ENCODE assay signal across 8 cellular contexts in the genomic region with DNA sequence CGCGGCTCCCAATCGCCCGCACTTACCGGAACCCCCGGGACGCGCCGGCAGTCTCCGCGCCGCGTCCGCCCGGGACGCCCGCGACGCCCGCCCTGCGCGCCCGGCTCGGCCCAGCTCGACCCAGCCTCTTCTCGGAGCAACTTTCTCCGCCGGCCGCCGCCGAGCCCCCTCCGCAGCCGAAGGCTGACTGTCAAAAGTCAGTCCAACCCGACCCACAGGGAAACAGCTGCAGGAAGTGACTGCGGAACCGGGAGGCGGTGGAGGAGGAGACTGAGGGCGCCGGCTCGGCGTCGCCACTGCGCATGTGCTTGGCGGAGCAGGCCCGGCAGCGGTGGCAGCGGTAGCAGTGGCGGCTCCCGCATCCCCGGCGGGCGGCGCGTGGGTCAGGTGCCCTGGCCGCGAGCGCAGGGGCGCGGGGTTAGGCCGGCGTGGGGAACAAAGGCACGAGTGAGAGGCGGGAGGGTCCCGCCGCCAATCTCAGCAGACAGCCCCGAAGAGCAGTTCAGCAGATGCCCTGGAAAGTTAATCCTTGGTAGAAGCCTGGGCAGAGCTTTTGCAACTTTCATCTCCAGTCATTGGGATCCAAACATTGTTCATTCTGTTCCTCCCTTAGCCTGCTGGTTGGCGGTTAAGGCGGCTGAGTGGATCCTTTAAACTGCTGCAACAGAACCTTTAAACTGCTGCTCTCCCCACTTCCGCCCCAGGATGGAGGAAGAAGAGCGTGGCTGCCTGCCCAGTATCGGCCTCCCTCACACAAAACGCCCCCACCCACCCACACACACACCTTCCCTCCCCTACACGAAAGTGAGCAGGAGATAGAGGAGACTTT. TPM values are rescaled to one million over a fixed set of nuclear protein-coding genes. Genes with fewer than 3 reads are reported as not detected.
A peak's percentile ranks its signal among the peaks of the same experiment; 100 is the strongest.
DNase-seq lines count a peak whose midpoint lies in the region; ATAC-seq and TF ChIP-seq lines count a peak whose summit lies in the region.

A gene with protein sequence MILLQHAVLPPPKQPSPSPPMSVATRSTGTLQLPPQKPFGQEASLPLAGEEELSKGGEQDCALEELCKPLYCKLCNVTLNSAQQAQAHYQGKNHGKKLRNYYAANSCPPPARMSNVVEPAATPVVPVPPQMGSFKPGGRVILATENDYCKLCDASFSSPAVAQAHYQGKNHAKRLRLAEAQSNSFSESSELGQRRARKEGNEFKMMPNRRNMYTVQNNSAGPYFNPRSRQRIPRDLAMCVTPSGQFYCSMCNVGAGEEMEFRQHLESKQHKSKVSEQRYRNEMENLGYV (minus strand): TSS at position 241 of the 829 bp plus-strand sequence. CDS start 4,057 bp downstream, outside the sequence.

- intact Hi-C loops in activated CD8-positive, alpha-beta T cell treated with anti-CD3 and anti-CD28 coated beads for 36 hours (cut with micrococcal nuclease), result loop anchor here (2.0 kb wide), 2 partner anchors 57 to 75 kb away; no protein-coding TSS in a partner anchor

- peak within 1 kb of the TSS; percentile 93 for H3K27ac Mint-ChIP-seq in activated CD8-positive, alpha-beta T cell treated with anti-CD3 and anti-CD28 coated beads for 36 hours

- H3K4me1 Mint-ChIP-seq in activated CD8-positive, alpha-beta T cell treated with anti-CD3 and anti-CD28 coated beads for 36 hours (ENCODE audit: low read depth), result peaks cover 20% of the 10 kb centered on the region

- H3K27me3 Mint-ChIP-seq in activated CD8-positive, alpha-beta T cell treated with anti-CD3 and anti-CD28 coated beads for 36 hours, result no peaks in the 10 kb centered on the region

- ATAC-seq in GM19397 (IDR thresholded peaks at IDR 0.05; ENCODE audit: unreplicated experiment) (peak; percentile 79), HG03565 (IDR thresholded peaks at IDR 0.05; ENCODE audit: unreplicated experiment) (peak; percentile 49)
- ATAC-seq in activated CD8-positive, alpha-beta T cell treated with anti-CD3 and anti-CD28 coated beads for 36 hours, result peak; percentile 85

- CTCF ChIA-PET in activated CD8-positive, alpha-beta T cell treated with anti-CD3 and anti-CD28 coated beads for 36 hours (lab: Charles Lee), result interaction anchor here (0.9 to 3.8 kb wide), 9 partner anchors 11 to 249 kb away, joined by 3 to 28 read pairs (median 5); no protein-coding TSS in a partner anchor

- DNase-seq in CD1c-positive myeloid dendritic cell (ENCODE audit: extremely low spot score) (peak; percentile 90), NCI-H82 (lab: John Stamatoyannopoulos, UW) (peak; percentile 90), medulla oblongata (ENCODE audit: extremely low spot score) (peak; percentile 88)
- peak; percentile 85 for DNase-seq in activated CD8-positive, alpha-beta T cell treated with anti-CD3 and anti-CD28 coated beads for 36 hours
- peak; percentile 78 for DNase-seq in effector CD4-positive, alpha-beta T cell
- peak; percentile 75 for DNase-seq in stimulated activated CD8-positive, alpha-beta memory T cell treated with anti-CD3 and anti-CD28 coated beads, Interleukin-12 subunit alpha, Interleukin-12 subunit beta, amount 100 ng/mL, for 1 hour (ENCODE audit: low read depth)

- peak within 1 kb of the TSS; percentile 97 for H3K4me3 Mint-ChIP-seq in activated CD8-positive, alpha-beta T cell treated with anti-CD3 and anti-CD28 coated beads for 36 hours

- peaks cover 13% of the 10 kb centered on the region for H3K36me3 Mint-ChIP-seq in activated CD8-positive, alpha-beta T cell treated with anti-CD3 and anti-CD28 coated beads for 36 hours (ENCODE audit: low read depth)

- TF ChIP-seq CTCF in activated CD8-positive, alpha-beta T cell treated with anti-CD3 and anti-CD28 coated beads for 36 hours (IDR thresholded peaks at IDR 0.05), result no peak

- no peaks in the 10 kb centered on the region for H3K9me3 Mint-ChIP-seq in activated CD8-positive, alpha-beta T cell treated with anti-CD3 and anti-CD28 coated beads for 36 hours

- POLR2A ChIA-PET in activated CD8-positive, alpha-beta T cell treated with anti-CD3 and anti-CD28 coated beads for 36 hours (lab: Charles Lee), result interaction anchor here (0.8 to 3.3 kb wide), 11 partner anchors 9 to 532 kb away, joined by 3 to 15 read pairs (median 5); a partner anchor contains a TSS

RNA-seq across cellular contexts. Expression of the gene that starts here (rescaled TPM):
- total RNA-seq in activated CD8-positive, alpha-beta T cell treated with anti-CD3 and anti-CD28 coated beads for 36 hours, result 10 to 100 TPM; 14.6 to 15.9 TPM

Comparison
In these comparisons a context has a peak if more than half of its experiments do, and no peak if none do; other contexts are left out.
1. Peak in every context shown above with its lines: DNase-seq and ATAC-seq.